Comparison of ENCODE assay signal across 14 cellular contexts in genomic region chr20:58555078-58555765, GRCh38. TPM values are rescaled to one million over a fixed set of nuclear protein-coding genes. Genes with fewer than 3 reads are reported as not detected.
A peak's percentile ranks its signal among the peaks of the same experiment; 100 is the strongest.
DNase-seq lines count a peak whose midpoint lies in the region; ATAC-seq and TF ChIP-seq lines count a peak whose summit lies in the region.
"Had no signal": no experiment of that assay in that cellular context is flagged by ENCODE, and none has a peak within 500 bp of the region (broad histone marks: within the 10 kb centered on the region; RNA-seq: fewer than 3 reads in every experiment).

No MANE protein-coding gene starts in this region.

- no peak for TF ChIP-seq POLR2A in esophagus muscularis mucosa (IDR thresholded peaks at IDR 0.05; ENCODE audit: low read depth)

- H3K27me3 Mint-ChIP-seq in H9 (ENCODE audit: low read depth), result peaks cover 38% of the 10 kb centered on the region

- no peak overlapping the region for H3K18ac ChIP-seq in H9 (ENCODE audit: insufficient read length, low read depth, low read length)

- no peak overlapping the region for H2BK12ac ChIP-seq in H9 (ENCODE audit: insufficient read length, low read depth, low read length)

- no peaks in the 10 kb centered on the region for H3K79me1 ChIP-seq in H9 (ENCODE audit: insufficient read depth, low read depth, low read length, poor library complexity, severe bottlenecking)

- no peak overlapping the region for H3K27ac Mint-ChIP-seq in H9
- H3K27ac Mint-ChIP-seq: activated T-cell treated with anti-CD3 and anti-CD28 coated beads, Interleukin-2, amount 50 U/mL, for 24 hours had no signal

- H3K56ac ChIP-seq in H9 (ENCODE audit: insufficient read length, low read depth, low read length), result no peak overlapping the region

- no peaks in the 10 kb centered on the region for H3K23me2 ChIP-seq in H9 (ENCODE audit: insufficient read length, low read depth, low read length, poor library complexity, severe bottlenecking)

- H2BK20ac ChIP-seq in H9 (ENCODE audit: low read depth, low read length, poor library complexity, severe bottlenecking), result no peak overlapping the region

- intact Hi-C loops in esophagus muscularis mucosa (cut with DNase I), result no loop called here

- H4K8ac ChIP-seq in H9 (replicated peaks; ENCODE audit: insufficient read length, low read depth, low read length), result no peak overlapping the region

- H3K27me3 ChIP-seq in H9 (ENCODE audit: insufficient read depth, low read length) (no peaks in the 10 kb centered on the region), skeletal muscle satellite cell (ENCODE audit: control insufficient read depth, insufficient read depth, low read length) (peaks cover 4% of the 10 kb centered on the region), esophagus muscularis mucosa (no peaks in the 10 kb centered on the region)
- H3K27me3 ChIP-seq: right lobe of liver had no signal

- TF ChIP-seq CTCF in H9 (conservative IDR thresholded peaks at IDR 0.05), result no peak
- no peak for TF ChIP-seq CTCF in esophagus muscularis mucosa (IDR thresholded peaks at IDR 0.05)

- no peak for TF ChIP-seq EP300 in esophagus muscularis mucosa (IDR thresholded peaks at IDR 0.05)

- H3K9me3 ChIP-seq in H9 (ENCODE audit: control insufficient read depth, low read depth, low read length) (no peaks in the 10 kb centered on the region), skeletal muscle satellite cell (replicated peaks; ENCODE audit: low read length) (no peaks in the 10 kb centered on the region), esophagus muscularis mucosa (no peaks in the 10 kb centered on the region)
- H3K9me3 ChIP-seq: mucosa of descending colon, right lobe of liver had no signal

- H3K23ac ChIP-seq in H9 (ENCODE audit: insufficient read length, low read depth, low read length), result no peak overlapping the region

- H2AK5ac ChIP-seq in H9 (ENCODE audit: insufficient read length, low read length), result no peak overlapping the region

- H2BK15ac ChIP-seq in H9 (ENCODE audit: low read depth, low read length), result no peak overlapping the region

- no peak overlapping the region for H4K5ac ChIP-seq in H9 (ENCODE audit: insufficient read length, low read depth, low read length)

- no peak overlapping the region for H3K4ac ChIP-seq in H9 (ENCODE audit: low read depth, low read length)

- H3K9me3 Mint-ChIP-seq in H9, result peaks cover 0 to 8% of the 10 kb centered on the region in 2 experiments; a peak in 3 of 5 replicates
- H3K9me3 Mint-ChIP-seq: activated T-cell treated with anti-CD3 and anti-CD28 coated beads, Interleukin-2, amount 50 U/mL, for 24 hours had no signal

- no peak overlapping the region for H2AFZ ChIP-seq in H9 (ENCODE audit: low read length)

- H3K4me3 Mint-ChIP-seq in H9, result no peak overlapping the region
- H3K4me3 Mint-ChIP-seq: activated T-cell treated with anti-CD3 and anti-CD28 coated beads, Interleukin-2, amount 50 U/mL, for 24 hours had no signal

- no peak overlapping the region for H3K4me3 ChIP-seq in skeletal muscle satellite cell (ENCODE audit: low read length)
- no peak overlapping the region for H3K4me3 ChIP-seq in esophagus muscularis mucosa
- H3K4me3 ChIP-seq: mucosa of descending colon, right lobe of liver had no signal

- no CpG with 5 or more reads among the region's 3 CpGs for WGBS in H9 (ENCODE audit: extremely low coverage, insufficient read length, low lambda C conversion rate)
- WGBS in esophagus muscularis mucosa, result 65% methylated on average over 3 of the region's 3 CpGs

- H3K27ac ChIP-seq in H9 (ENCODE audit: insufficient read length, low read depth, low read length) (no peak overlapping the region), esophagus muscularis mucosa (replicated peaks in 1 of 4) (no peak overlapping the region)
- H3K27ac ChIP-seq: right lobe of liver, VCaP had no signal

- no peak overlapping the region for H3K14ac ChIP-seq in H9 (ENCODE audit: insufficient read depth, low read length)

- no peaks in the 10 kb centered on the region for H3K79me2 ChIP-seq in H9 (ENCODE audit: insufficient read depth, low read length)

- DNase-seq in H9 (peak; percentile 1), SW480 (ENCODE audit: low spot score) (peak; percentile 29), fibroblast of peridontal ligament (ENCODE audit: extremely low read depth) (peak; percentile 87), esophagus muscularis mucosa (ENCODE audit: extremely low spot score) (no peak)
- DNase-seq in stimulated activated CD4-positive, alpha-beta T cell treated with anti-CD3 and anti-CD28 coated beads, Interleukin-4, amount 100 ng/mL, for 4 hours, result no peak
- DNase-seq: activated T-cell treated with anti-CD3 and anti-CD28 coated beads, Interleukin-2, amount 50 U/mL, for 24 hours; mucosa of descending colon; right lobe of liver; RPMI8226 had no signal

- 0 out of 4 replicates have a peak, but pooled peaks cover 0 to 4% of the 10 kb centered on the region in 2 experiments for H3K4me1 Mint-ChIP-seq in H9

- H3K9ac ChIP-seq in H9 (ENCODE audit: extremely low read depth, insufficient read length, low read length) (no peak overlapping the region), skeletal muscle satellite cell (ENCODE audit: low read depth, low read length) (no peak overlapping the region)

- no peaks in the 10 kb centered on the region for H4K20me1 ChIP-seq in H9 (ENCODE audit: control insufficient read depth, insufficient read depth, insufficient read length)

- no peak overlapping the region for H3T11ph ChIP-seq in H9 (ENCODE audit: low read length)

- H3K4me1 ChIP-seq in H9 (ENCODE audit: insufficient read depth, low read length), result no peaks in the 10 kb centered on the region; the same call in 1 of the 2 replicates
- peaks cover 29% of the 10 kb centered on the region for H3K4me1 ChIP-seq in skeletal muscle satellite cell (ENCODE audit: control insufficient read depth, insufficient read depth, low read length)
- peaks cover 0 to 8% (median 3%) of the 10 kb centered on the region in 4 donors for H3K4me1 ChIP-seq in esophagus muscularis mucosa
- H3K4me1 ChIP-seq: right lobe of liver had no signal

- H2BK120ac ChIP-seq in H9 (ENCODE audit: low read depth, low read length, poor library complexity, severe bottlenecking), result no peak overlapping the region

- H4K91ac ChIP-seq in H9 (ENCODE audit: insufficient read length, low read depth, low read length), result no peak overlapping the region

- no peak for ATAC-seq in HG02884 (IDR thresholded peaks at IDR 0.05; ENCODE audit: unreplicated experiment)
- ATAC-seq in GM19035 (IDR thresholded peaks at IDR 0.05; ENCODE audit: unreplicated experiment), result no peak
- ATAC-seq: mucosa of descending colon, right lobe of liver had no signal

- H2BK5ac ChIP-seq in H9 (ENCODE audit: insufficient read length, low read length), result no peak overlapping the region

- H3K4me2 ChIP-seq in H9 (ENCODE audit: insufficient read depth, insufficient read length, low read length) (no peak overlapping the region), skeletal muscle satellite cell (ENCODE audit: low read length) (peak overlapping the region; percentile 1)

- H3K36me3 Mint-ChIP-seq in H9 (ENCODE audit: insufficient read depth in 1 of 3, low read depth in 3 of 3), result no peaks in the 10 kb centered on the region; a peak in 1 of 7 replicates

- H3K36me3 ChIP-seq in skeletal muscle satellite cell (ENCODE audit: insufficient read depth, low read length), result no peaks in the 10 kb centered on the region
- H3K36me3 ChIP-seq in esophagus muscularis mucosa, result no peaks in the 10 kb centered on the region
- H3K36me3 ChIP-seq: right lobe of liver had no signal

RNA-seq across cellular contexts. Expression of gene APCDD1L, which starts 40.0 kb away (rescaled TPM):
- total RNA-seq in H9 (2021), result 0.68 and 1.1 TPM in 2 replicates
- total RNA-seq in skeletal muscle satellite cell (2012; rRNA removed), result 7.4 and 13.2 TPM in 2 replicates
- 1 to 10 TPM in 2 of 4 donors, under 1 TPM in 2; 0.33 to 1.7 (median 1.1) TPM for total RNA-seq in esophagus muscularis mucosa
- total RNA-seq: cerebellum had no signal

Comparison
In these comparisons a context has a peak if more than half of its experiments do, and no peak if none do; other contexts are left out.
1. DNase-seq: peak in H9 (single experiment), SW480 (single experiment) and fibroblast of peridontal ligament (single experiment); none in stimulated activated CD4-positive, alpha-beta T cell treated with anti-CD3 and anti-CD28 coated beads, Interleukin-4, amount 100 ng/mL, for 4 hours (0 of 2) and esophagus muscularis mucosa (single experiment).